In genomic region chr3:181488536-181488935, GRCh38 we compare ENCODE assay signal across 21 cellular contexts.
DNase-seq lines count a peak whose midpoint lies in the region; TF ChIP-seq lines count a peak whose summit lies in the region.
"Had no signal": no experiment of that assay in that cellular context is flagged by ENCODE, and none has a peak within 500 bp of the region (broad histone marks: within the 10 kb centered on the region; RNA-seq: fewer than 3 reads in every experiment).

No MANE protein-coding gene starts in this region.

- H3K36me3 ChIP-seq in Loucy (ENCODE audit: insufficient read depth, low read length) = no peaks in the 10 kb centered on the region
- no peaks in the 10 kb centered on the region for H3K36me3 ChIP-seq in neutrophil
- H3K36me3 ChIP-seq in spleen = no peaks in the 10 kb centered on the region
- H3K36me3 ChIP-seq: BLaER1 treated with 17β-estradiol and CSF1 and Interleukin-3, amounts not matched to agents 10 nM and 100 nM; HAP-1; Peyer's patch had no signal

- DNase-seq in COLO829 (ENCODE audit: low spot score) = peak; percentile 8
- no peak for DNase-seq in NCI-H2171 treated with DMSO at 0.1 percent for 48 hours (lab: John Stamatoyannopoulos, UW)
- no peak for DNase-seq in stimulated activated CD4-positive, alpha-beta T cell treated with anti-CD3 and anti-CD28 coated beads, Interleukin-12 subunit alpha, Interleukin-12 subunit beta, amount 100 ng/mL, for 4 hours
- DNase-seq in spleen = no peak
- DNase-seq: CD4-positive, alpha-beta memory T cell; DND-41; IMR-90; NCI-H1417 treated with DMSO at 0.1 percent for 48 hours; NCI-H1930; NCI-H2227 treated with DMSO at 0.1 percent for 48 hours; NCI-H510A; NK-92 treated with Interleukin-12 subunit alpha and Interleukin-12 subunit beta, amount 100 ng/mL, for 24 hours; Peyer's patch; T-helper 1 cell had no signal

- H3K27ac ChIP-seq in angular gyrus (ENCODE audit: low read depth, low read length) = peak overlapping the region; percentile 3
- peak overlapping the region; percentile 67 for H3K27ac ChIP-seq in neutrophil
- peak overlapping the region in 2 of 8 donors; percentile 56 to 68 for H3K27ac ChIP-seq in spleen
- H3K27ac ChIP-seq: BLaER1 treated with 17β-estradiol and CSF1 and Interleukin-3, amounts not matched to agents 10 nM and 100 nM; KMS-11; Peyer's patch had no signal

- peak overlapping the region; percentile 37; the same call in 1 of the 2 replicates for H2AFZ ChIP-seq in Loucy (ENCODE audit: low read length)

- H3K9me3 ChIP-seq in Loucy (ENCODE audit: insufficient read depth, low read depth, low read length) (no peaks in the 10 kb centered on the region), neutrophil (no peaks in the 10 kb centered on the region), spleen (peaks cover 0 to 5% (median 0%) of the 10 kb centered on the region in 8 donors)
- H3K9me3 ChIP-seq: BLaER1 treated with 17β-estradiol and CSF1 and Interleukin-3, amounts not matched to agents 10 nM and 100 nM; HAP-1; Peyer's patch had no signal

- H3K79me2 ChIP-seq in Loucy (ENCODE audit: insufficient read depth, low read length) = no peaks in the 10 kb centered on the region

- intact Hi-C loops in spleen (cut with DNase I; ENCODE audit: low total_unique reads) = no loop called here

- no peak for TF ChIP-seq POLR2A in spleen (IDR thresholded peaks at IDR 0.05)

- H3K27me3 ChIP-seq in Loucy (ENCODE audit: insufficient read depth, low read length, poor library complexity, severe bottlenecking) = no peaks in the 10 kb centered on the region
- no peaks in the 10 kb centered on the region for H3K27me3 ChIP-seq in neutrophil
- no peaks in the 10 kb centered on the region for H3K27me3 ChIP-seq in spleen (replicated peaks in 1 of 7)
- H3K27me3 ChIP-seq: BLaER1 treated with 17β-estradiol and CSF1 and Interleukin-3, amounts not matched to agents 10 nM and 100 nM; Peyer's patch had no signal

- no peak overlapping the region for H3K9ac ChIP-seq in Loucy (ENCODE audit: low read depth, low read length, poor library complexity, severe bottlenecking)
- H3K9ac ChIP-seq: BLaER1 treated with 17β-estradiol and CSF1 and Interleukin-3, amounts not matched to agents 10 nM and 100 nM; KMS-11 had no signal

- 88 to 98% (median 90%) methylated on average over 3 of the region's 3 CpGs for WGBS in spleen, 5 donors

- peak overlapping the region; percentile 48 for H3K4me2 ChIP-seq in Loucy (ENCODE audit: low read depth, low read length, poor library complexity, severe bottlenecking)
- H3K4me2 ChIP-seq: GM23338, KMS-11 had no signal

- H3F3A ChIP-seq in Loucy (ENCODE audit: low read depth) = no peaks in the 10 kb centered on the region

- H3K9me2 ChIP-seq in Loucy (replicated peaks; ENCODE audit: low read depth, low read length) = no peaks in the 10 kb centered on the region

- H3K4me3 ChIP-seq in Loucy (ENCODE audit: low read length, poor library complexity, severe bottlenecking) = no peak overlapping the region
- H3K4me3 ChIP-seq in neutrophil (ENCODE audit: low read depth in 1 of 2, low read length in 1 of 2) = no peak overlapping the region
- no peak overlapping the region for H3K4me3 ChIP-seq in spleen
- H3K4me3 ChIP-seq: BLaER1 treated with 17β-estradiol and CSF1 and Interleukin-3, amounts not matched to agents 10 nM and 100 nM; GM23338; HAP-1; Peyer's patch had no signal

- H4K20me1 ChIP-seq in Loucy (ENCODE audit: insufficient read depth, low read length, poor library complexity, severe bottlenecking) = no peaks in the 10 kb centered on the region
- H4K20me1 ChIP-seq: BLaER1 treated with 17β-estradiol and CSF1 and Interleukin-3, amounts not matched to agents 10 nM and 100 nM had no signal

- peaks cover 21% of the 10 kb centered on the region for H3K4me1 ChIP-seq in Loucy (ENCODE audit: insufficient read depth, low read length, poor library complexity, severe bottlenecking)
- H3K4me1 ChIP-seq in neutrophil (ENCODE audit: control insufficient read depth in 1 of 2, insufficient read depth in 1 of 2, low read depth in 1 of 2, low read length in 1 of 2) = peaks cover 47 to 71% of the 10 kb centered on the region in 2 experiments
- no peaks in the 10 kb centered on the region for H3K4me1 ChIP-seq in spleen
- H3K4me1 ChIP-seq: HAP-1, Peyer's patch had no signal

- no peak for TF ChIP-seq CTCF in Loucy (conservative IDR thresholded peaks at IDR 0.05; ENCODE audit: low read length)
- no peak for TF ChIP-seq CTCF in neutrophil (IDR thresholded peaks at IDR 0.05)
- no peak for TF ChIP-seq CTCF in spleen (IDR thresholded peaks at IDR 0.05 in 8 of 11, conservative IDR thresholded peaks at IDR 0.05 in 3 of 11)
